In genomic region chr19:17243854-17244617, GRCh38 we compare ENCODE assay signal across 9 cellular contexts. TPM values are rescaled to one million over a fixed set of nuclear protein-coding genes. Genes with fewer than 3 reads are reported as not detected.
DNase-seq lines count a peak whose midpoint lies in the region; ATAC-seq and TF ChIP-seq lines count a peak whose summit lies in the region.
"Had no signal": no experiment of that assay in that cellular context is flagged by ENCODE, and none has a peak within 500 bp of the region (broad histone marks: within the 10 kb centered on the region; RNA-seq: fewer than 3 reads in every experiment).

No MANE protein-coding gene starts in this region.

- H2BK5ac ChIP-seq in IMR-90 (ENCODE audit: low read depth, low read length, poor library complexity, severe bottlenecking): peak overlapping the region; percentile 6

- BruUV-seq in IMR-90 (replicated peaks; lab: Mats Ljungman, UMichigan) (no TSS peak), MCF 10A (replicated peaks; lab: Mats Ljungman, UMichigan) (TSS peak; percentile 21)

- peak overlapping the region; percentile 93 to 100 (median 99) for H3K4me2 ChIP-seq in BLaER1 treated with 17β-estradiol and CSF1 and Interleukin-3, amounts not matched to agents 10 nM and 100 nM
- peak overlapping the region; percentile 78 for H3K4me2 ChIP-seq in IMR-90 (ENCODE audit: low read depth, low read length)

- H4K5ac ChIP-seq in IMR-90 (ENCODE audit: low read depth, low read length): peak overlapping the region; percentile 61

- H3K9me3 Mint-ChIP-seq in MCF 10A (ENCODE audit: unreplicated experiment): no peaks in the 10 kb centered on the region

- ATAC-seq in IMR-90 (ENCODE audit: low read depth) (peak; percentile 7; the same call in 1 of the 2 replicates), GM19023 (IDR thresholded peaks at IDR 0.05; ENCODE audit: unreplicated experiment) (no peak)

- H2AFZ ChIP-seq in IMR-90 (replicated peaks; ENCODE audit: low read length, poor library complexity): peak overlapping the region; percentile 93

- TF ChIP-seq POLR2A in IMR-90 (IDR thresholded peaks at IDR 0.05; ENCODE audit: low read depth, low read length): no peak

- H3K27ac Mint-ChIP-seq in MCF 10A (ENCODE audit: low read depth, unreplicated experiment): peak overlapping the region; percentile 93

- dilution Hi-C loops in IMR-90 (cut with HindIII; ENCODE audit: low sequenced_read_pairs, unreplicated experiment): no loop called here

- H4K8ac ChIP-seq in IMR-90 (ENCODE audit: low read depth in 2 of 2, low read length in 2 of 2): peak overlapping the region; percentile 64 to 89; a peak in 3 of 4 replicates

- H3K4ac ChIP-seq in IMR-90 (ENCODE audit: low read depth, low read length): peak overlapping the region; percentile 95

- H3K9ac ChIP-seq in BLaER1 treated with 17β-estradiol and CSF1 and Interleukin-3, amounts not matched to agents 10 nM and 100 nM: peak overlapping the region; percentile 83 to 91 (median 87)
- H3K9ac ChIP-seq in IMR-90 (ENCODE audit: low read depth, low read length): peak overlapping the region; percentile 74

- H3K14ac ChIP-seq in IMR-90 (replicated peaks; ENCODE audit: low read depth, low read length): peak overlapping the region; percentile 91

- peak overlapping the region; percentile 86 for H3K56ac ChIP-seq in IMR-90 (ENCODE audit: extremely low read depth, insufficient read depth, low read length)

- H3K4me1 Mint-ChIP-seq in MCF 10A (ENCODE audit: insufficient read depth, unreplicated experiment): peaks cover 35% of the 10 kb centered on the region

- peak overlapping the region; percentile 97 for H3K23ac ChIP-seq in IMR-90 (ENCODE audit: low read depth, low read length)

- H3K27me3 ChIP-seq in BLaER1 treated with 17β-estradiol and CSF1 and Interleukin-3, amounts not matched to agents 10 nM and 100 nM: no peaks in the 10 kb centered on the region
- H3K27me3 ChIP-seq in IMR-90 (ENCODE audit: control insufficient read depth, insufficient read depth, low read length) (no peaks in the 10 kb centered on the region), layer of hippocampus (ENCODE audit: control insufficient read depth, insufficient read depth, low read length) (no peaks in the 10 kb centered on the region)

- WGBS in IMR-90 (ENCODE audit: extremely low coverage in 2 of 2, insufficient read length in 1 of 2), 2 experiments: 5% methylated on average over 7 of the region's 50 CpGs; no CpG with 5 or more reads in 1 of the 2 experiments

- 0 out of 2 replicates have a peak, but pooled peaks cover 3% of the 10 kb centered on the region for H3K9me1 ChIP-seq in IMR-90 (ENCODE audit: insufficient read depth, low read length)

- TF ChIP-seq CTCF in IMR-90 (conservative IDR thresholded peaks at IDR 0.05; ENCODE audit: low read depth, low read length): no peak
- TF ChIP-seq CTCF in MCF 10A (IDR thresholded peaks at IDR 0.05; ENCODE audit: unreplicated experiment): no peak

- peak overlapping the region; percentile 62 for H2BK120ac ChIP-seq in IMR-90 (ENCODE audit: low read depth, low read length)

- peaks cover 37 to 64% (median 53%) of the 10 kb centered on the region in 10 experiments for H3K4me1 ChIP-seq in BLaER1 treated with 17β-estradiol and CSF1 and Interleukin-3, amounts not matched to agents 10 nM and 100 nM
- H3K4me1 ChIP-seq in IMR-90 (ENCODE audit: control insufficient read depth, insufficient read depth, low read length): peaks cover 10% of the 10 kb centered on the region

- no peak for TF ChIP-seq RAD21 in IMR-90 (IDR thresholded peaks at IDR 0.05; ENCODE audit: low read length)

- H3K36me3 Mint-ChIP-seq in MCF 10A (ENCODE audit: insufficient read depth, unreplicated experiment): peaks cover 29% of the 10 kb centered on the region

- H3K27me3 Mint-ChIP-seq in MCF 10A (ENCODE audit: insufficient read depth, unreplicated experiment): no peaks in the 10 kb centered on the region

- in situ Hi-C loops in IMR-90 (cut with MboI; ENCODE audit: low sequenced_read_pairs): no loop called here

- intact Hi-C loops in IMR-90 (cut with micrococcal nuclease): no loop called here
- intact Hi-C loops in MCF 10A (cut with micrococcal nuclease): no loop called here

- peaks cover 0 to 23% (median 16%) of the 10 kb centered on the region in 11 experiments; a peak in 10 of 22 replicates for H3K36me3 ChIP-seq in BLaER1 treated with 17β-estradiol and CSF1 and Interleukin-3, amounts not matched to agents 10 nM and 100 nM
- peaks cover 8% of the 10 kb centered on the region; the same call in 1 of the 2 replicates for H3K36me3 ChIP-seq in IMR-90 (ENCODE audit: control insufficient read depth, insufficient read depth, low read length)

- DNase-seq in IMR-90: peak; percentile 20
- peak; percentile 71 for DNase-seq in MCF 10A (ENCODE audit: unreplicated experiment)
- DNase-seq in substantia nigra (lab: John Stamatoyannopoulos, UW): peak in 11 of 49 donors; percentile 10 to 36 (median 19)
- no peak for DNase-seq in ureter (ENCODE audit: low spot score)
- no peak for DNase-seq in NCI-H69 (lab: John Stamatoyannopoulos, UW)

- peak overlapping the region; percentile 93 for H2AK5ac ChIP-seq in IMR-90 (ENCODE audit: low read depth, low read length)

- POLR2A ChIA-PET in IMR-90 (lab: Charles Lee; ENCODE audit: unreplicated experiment) (no interaction called here), MCF 10A (lab: Yijun Ruan, JAX) (interaction anchor here (0.6 to 4.3 kb wide), 18 partner anchors 9 to 1176 kb away, joined by 3 to 34 read pairs (median 4); partner anchors contain the start of genes BABAM1, DDA1, HAUS8 and MRPL34)

- no peaks in the 10 kb centered on the region for H3K9me3 ChIP-seq in BLaER1 treated with 17β-estradiol and CSF1 and Interleukin-3, amounts not matched to agents 10 nM and 100 nM (replicated peaks in 1 of 11)
- H3K9me3 ChIP-seq in IMR-90 (ENCODE audit: control insufficient read depth, insufficient read depth, low read length): no peaks in the 10 kb centered on the region

- H2AK9ac ChIP-seq in IMR-90 (replicated peaks; ENCODE audit: low read depth, low read length, poor library complexity): peak overlapping the region; percentile 98

- peak overlapping the region; percentile 36; the same call in 1 of the 2 replicates for H3K18ac ChIP-seq in IMR-90 (ENCODE audit: low read depth, low read length)

- H2BK20ac ChIP-seq in IMR-90 (ENCODE audit: low read depth, low read length): 0 out of 2 replicates have a peak overlapping the region, but pooled peaks have one; percentile 10

- H3K27ac ChIP-seq in BLaER1 treated with 17β-estradiol and CSF1 and Interleukin-3, amounts not matched to agents 10 nM and 100 nM: peak overlapping the region; percentile 53 to 92 (median 80); a peak in 18 of 22 replicates
- peak overlapping the region; percentile 69 for H3K27ac ChIP-seq in IMR-90 (ENCODE audit: insufficient read depth, low read length)
- H3K27ac ChIP-seq in layer of hippocampus (ENCODE audit: low read depth, low read length): peak overlapping the region; percentile 57
- H3K27ac ChIP-seq in substantia nigra (ENCODE audit: low read depth, low read length, poor library complexity, severe bottlenecking): peak overlapping the region; percentile 53

- H3K4me3 Mint-ChIP-seq in MCF 10A (ENCODE audit: unreplicated experiment): peak overlapping the region; percentile 89

- peak overlapping the region; percentile 9; the same call in 1 of the 3 replicates for H2BK15ac ChIP-seq in IMR-90 (ENCODE audit: low read depth, low read length)

- H3K4me3 ChIP-seq in BLaER1 treated with 17β-estradiol and CSF1 and Interleukin-3, amounts not matched to agents 10 nM and 100 nM: peak overlapping the region; percentile 79 to 98 (median 90)
- H3K4me3 ChIP-seq in IMR-90 (ENCODE audit: insufficient read depth, low read depth, low read length): peak overlapping the region; percentile 90

- peaks cover 22 to 47% of the 10 kb centered on the region in 2 experiments for H3K79me1 ChIP-seq in IMR-90 (ENCODE audit: low read depth in 1 of 2, low read length in 2 of 2)

- H4K20me1 ChIP-seq in BLaER1 treated with 17β-estradiol and CSF1 and Interleukin-3, amounts not matched to agents 10 nM and 100 nM: peaks cover 22 to 55% (median 41%) of the 10 kb centered on the region in 11 experiments; a peak in 21 of 22 replicates
- H4K20me1 ChIP-seq in IMR-90 (ENCODE audit: insufficient read depth, low read length): peaks cover 28% of the 10 kb centered on the region

- peak overlapping the region; percentile 83 for H4K91ac ChIP-seq in IMR-90 (ENCODE audit: insufficient read depth, low read depth, low read length)

- CTCF ChIA-PET in IMR-90 (lab: Yijun Ruan, JAX) (no interaction called here), MCF 10A (lab: Yijun Ruan, JAX) (interaction anchor here (0.7 to 1.0 kb wide), 2 partner anchors 17 to 31 kb away, joined by 4 read pairs; no protein-coding TSS in a partner anchor)

TF ChIP-seq in IMR-90, 13 proteins besides CTCF, POLR2A, EP300 and RAD21 (continues in another document):
- no peak for TF ChIP-seq RFX5 (IDR thresholded peaks at IDR 0.05; ENCODE audit: low read depth, low read length)
- no peak for TF ChIP-seq SMC3 (IDR thresholded peaks at IDR 0.05; ENCODE audit: low read depth, low read length)
- TF ChIP-seq MXI1 (IDR thresholded peaks at IDR 0.05; ENCODE audit: borderline replicate concordance, low read depth, low read length): no peak
- TF ChIP-seq MAZ (IDR thresholded peaks at IDR 0.05; ENCODE audit: borderline replicate concordance, low read depth, low read length): no peak

RNA-seq across cellular contexts. Expression of gene NR2F6, which starts 1.7 kb away (rescaled TPM):
- 8.4 and 10.0 TPM in 2 replicates for total RNA-seq in IMR-90 (2012; rRNA removed)
- polyA plus RNA-seq in IMR-90 (2012; rRNA removed): 20.5 and 28.5 TPM in 2 replicates
- polyA plus RNA-seq in IMR-90 (2012; cell fraction: cytosol; rRNA removed): 18.7 and 47.4 TPM in 2 replicates
- 17.3 and 46.5 TPM in 2 replicates for polyA plus RNA-seq in IMR-90 (2012; cell fraction: nucleus; rRNA removed; ENCODE audit: low replicate concordance)
- total RNA-seq in MCF 10A (2022): 32.8 and 36.3 TPM in 2 replicates
- 72.1 TPM for total RNA-seq in ureter

RNA-seq across cellular contexts. Expression of gene OCEL1, which starts 18.0 kb away (rescaled TPM):
- total RNA-seq in IMR-90 (2012; rRNA removed) (0.83 and 1.1 TPM in 2 replicates), MCF 10A (2022) (13.7 and 14.3 TPM in 2 replicates), ureter (21.9 TPM)
- 5.7 and 7.2 TPM in 2 replicates for polyA plus RNA-seq in IMR-90 (2012; rRNA removed)
- 6.4 and 8.3 TPM in 2 replicates for polyA plus RNA-seq in IMR-90 (2012; cell fraction: cytosol; rRNA removed)
- 10.6 and 10.7 TPM in 2 replicates for polyA plus RNA-seq in IMR-90 (2012; cell fraction: nucleus; rRNA removed; ENCODE audit: low replicate concordance)

RNA-seq across cellular contexts. Expression of gene USHBP1, which starts 20.5 kb away (rescaled TPM):
- total RNA-seq in IMR-90 (2012; rRNA removed) (not detected in 2 replicates), MCF 10A (2022) (not detected in 2 replicates), ureter (7.2 TPM)
- not detected in 2 replicates for polyA plus RNA-seq in IMR-90 (2012; rRNA removed)
- polyA plus RNA-seq in IMR-90 (2012; cell fraction: cytosol; rRNA removed): not detected in 2 replicates
- polyA plus RNA-seq in IMR-90 (2012; cell fraction: nucleus; rRNA removed; ENCODE audit: low replicate concordance): 0.05 and 0.07 TPM in 2 replicates
- total RNA-seq: HT1080 had no signal

RNA-seq across cellular contexts. Expression of gene BABAM1, which starts 23.2 kb away (rescaled TPM):
- total RNA-seq in IMR-90 (2012; rRNA removed) (76.7 and 101 TPM in 2 replicates), MCF 10A (2022) (96.1 and 104 TPM in 2 replicates), ureter (67.7 TPM)
- 95.1 and 106 TPM in 2 replicates for polyA plus RNA-seq in IMR-90 (2012; rRNA removed)
- polyA plus RNA-seq in IMR-90 (2012; cell fraction: cytosol; rRNA removed): 102 and 118 TPM in 2 replicates
- polyA plus RNA-seq in IMR-90 (2012; cell fraction: nucleus; rRNA removed; ENCODE audit: low replicate concordance): 135 and 157 TPM in 2 replicates

RNA-seq across cellular contexts. Expression of gene USE1, which starts 28.9 kb away (rescaled TPM):
- total RNA-seq in IMR-90 (2012; rRNA removed): 17.2 and 18.1 TPM in 2 replicates
- polyA plus RNA-seq in IMR-90 (2012; rRNA removed): 24.2 and 28.7 TPM in 2 replicates
- polyA plus RNA-seq in IMR-90 (2012; cell fraction: cytosol; rRNA removed): 34.3 and 38.4 TPM in 2 replicates
- polyA plus RNA-seq in IMR-90 (2012; cell fraction: nucleus; rRNA removed; ENCODE audit: low replicate concordance): 59.3 and 74.9 TPM in 2 replicates
- 29.9 and 47.9 TPM in 2 replicates for total RNA-seq in MCF 10A (2022)
- 20.2 TPM for total RNA-seq in ureter

Comparison
In these comparisons a context has a peak if more than half of its experiments do, and no peak if none do; other contexts are left out.
1. DNase-seq: peak in IMR-90 (single experiment) and MCF 10A (single experiment); none in ureter (single experiment) and NCI-H69 (single experiment).
2. Peak in every context shown above with its lines, with median percentiles within 50 percentile points of each other: H3K27ac ChIP-seq.